ENCODE assay signal across 29 cellular contexts in the genomic region with DNA sequence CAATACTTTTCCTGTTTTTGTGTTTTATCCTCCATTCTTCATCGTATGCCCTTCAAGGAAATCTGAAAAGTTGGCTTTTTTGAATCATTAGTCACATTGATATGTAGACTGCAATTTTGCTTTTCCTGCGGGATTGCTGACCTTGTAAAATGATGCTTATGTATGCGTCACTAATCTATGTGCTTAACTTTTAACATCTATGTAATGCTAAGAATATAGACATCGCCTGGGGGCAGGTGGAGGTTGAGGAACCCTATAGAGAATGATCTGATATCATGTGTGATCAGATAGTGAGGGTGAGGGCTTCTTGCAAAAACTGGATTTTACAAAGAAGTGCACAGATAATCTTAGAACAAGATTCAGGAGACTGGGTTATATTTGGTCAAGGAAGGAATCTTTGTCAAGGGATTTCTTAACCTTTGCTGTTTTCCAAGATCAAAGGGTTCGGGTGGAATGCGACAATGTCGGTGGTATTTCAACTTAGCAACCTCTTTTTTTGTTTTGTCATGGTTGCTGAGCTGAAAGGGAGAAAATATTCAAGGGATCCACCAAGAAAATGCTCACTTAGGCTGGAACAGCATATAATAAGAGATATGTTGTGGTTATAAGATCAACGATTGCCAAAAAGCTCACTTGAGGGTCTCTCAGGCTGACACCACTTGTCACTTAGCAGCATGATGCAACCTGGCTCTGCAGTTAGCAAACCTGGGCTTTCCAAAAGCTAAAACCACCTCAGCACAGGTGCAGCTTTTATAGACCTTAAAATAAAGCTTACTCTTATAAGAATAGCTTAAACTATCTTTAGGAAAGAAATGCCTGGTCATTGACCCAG.
A peak's percentile ranks its signal among the peaks of the same experiment; 100 is the strongest.
DNase-seq lines count a peak whose midpoint lies in the region; ATAC-seq and TF ChIP-seq lines count a peak whose summit lies in the region.
"Had no signal": no experiment of that assay in that cellular context is flagged by ENCODE, and none has a peak within 500 bp of the region (broad histone marks: within the 10 kb centered on the region; RNA-seq: fewer than 3 reads in every experiment).

No MANE protein-coding gene starts in this region.

- H3K27me3 Mint-ChIP-seq in mesothelial cell of epicardium (ENCODE audit: low read depth): no peaks in the 10 kb centered on the region
- H3K27me3 Mint-ChIP-seq: activated CD8-positive, alpha-beta T cell treated with anti-CD3 and anti-CD28 coated beads for 36 hours; activated naive CD4-positive, alpha-beta T cell treated with anti-CD3 and anti-CD28 coated beads, Interleukin-2, amount 50 U/mL, for 24 hours; naive thymus-derived CD4-positive, alpha-beta T cell; T-helper 17 cell had no signal

- H2AK5ac ChIP-seq in neuronal stem cell (ENCODE audit: low read depth, low read length): no peak overlapping the region

- H3K9me3 Mint-ChIP-seq in mesothelial cell of epicardium: peaks cover 6% of the 10 kb centered on the region
- H3K9me3 Mint-ChIP-seq: activated CD8-positive, alpha-beta T cell treated with anti-CD3 and anti-CD28 coated beads for 36 hours; activated naive CD4-positive, alpha-beta T cell treated with anti-CD3 and anti-CD28 coated beads, Interleukin-2, amount 50 U/mL, for 24 hours had no signal

- WGBS in neuronal stem cell (ENCODE audit: extremely low coverage in 2 of 2, insufficient read length in 2 of 2, insufficient replicate concordance in 1 of 2), 2 donors: no CpG with 5 or more reads among the region's 8 CpGs

- H3K9me3 ChIP-seq in OCI-LY1 (ENCODE audit: low read length) (no peaks in the 10 kb centered on the region), neuronal stem cell (replicated peaks in 1 of 2; ENCODE audit: control insufficient read depth in 2 of 2, insufficient read depth in 1 of 2, low read depth in 1 of 2, low read length in 2 of 2) (no peaks in the 10 kb centered on the region)
- H3K9me3 ChIP-seq: prostate gland, thyroid gland had no signal

- peak overlapping the region; percentile 5 for H3K27ac Mint-ChIP-seq in mesothelial cell of epicardium
- H3K27ac Mint-ChIP-seq: activated CD8-positive, alpha-beta T cell treated with anti-CD3 and anti-CD28 coated beads for 36 hours; activated naive CD4-positive, alpha-beta T cell treated with anti-CD3 and anti-CD28 coated beads, Interleukin-2, amount 50 U/mL, for 24 hours; naive thymus-derived CD4-positive, alpha-beta T cell; T-helper 17 cell had no signal

- H3F3A ChIP-seq in OCI-LY1 (ENCODE audit: insufficient read depth, low read length): no peaks in the 10 kb centered on the region

- TF ChIP-seq CTCF in OCI-LY1 (IDR thresholded peaks at IDR 0.05; ENCODE audit: low read length) (no peak), mesothelial cell of epicardium (IDR thresholded peaks at IDR 0.05; ENCODE audit: unreplicated experiment) (no peak), GM10248 (IDR thresholded peaks at IDR 0.05; ENCODE audit: control extremely low read depth, extremely low read depth, low read depth, missing control alignments) (no peak)

- H3K4ac ChIP-seq in neuronal stem cell (ENCODE audit: low read length): no peak overlapping the region

- H3K4me3 Mint-ChIP-seq in mesothelial cell of epicardium: no peak overlapping the region
- H3K4me3 Mint-ChIP-seq: activated CD8-positive, alpha-beta T cell treated with anti-CD3 and anti-CD28 coated beads for 36 hours; activated naive CD4-positive, alpha-beta T cell treated with anti-CD3 and anti-CD28 coated beads, Interleukin-2, amount 50 U/mL, for 24 hours; naive thymus-derived CD4-positive, alpha-beta T cell; T-helper 17 cell had no signal

- no peak overlapping the region for H4K91ac ChIP-seq in neuronal stem cell (ENCODE audit: low read depth, low read length, poor library complexity)

- peak overlapping the region; percentile 19; the same call in 1 of the 2 replicates for H3K9ac ChIP-seq in OCI-LY1 (ENCODE audit: low read length)
- H3K9ac ChIP-seq in neuronal stem cell (ENCODE audit: low read depth, low read length, poor library complexity): no peak overlapping the region

- no peaks in the 10 kb centered on the region for H4K20me1 ChIP-seq in OCI-LY1 (ENCODE audit: insufficient read depth, low read length)

- H3K27ac ChIP-seq in OCI-LY1 (ENCODE audit: low read depth, low read length, poor library complexity, severe bottlenecking) (peak overlapping the region; percentile 57), neuronal stem cell (replicated peaks; ENCODE audit: low read length) (no peak overlapping the region)
- H3K27ac ChIP-seq: brain microvascular endothelial cell, prostate gland, thyroid gland had no signal

- no peak overlapping the region for H2BK15ac ChIP-seq in neuronal stem cell (ENCODE audit: low read length)

- H3K4me2 ChIP-seq in OCI-LY1 (ENCODE audit: low read length) (peak overlapping the region; percentile 42; the same call in 1 of the 2 replicates), neuronal stem cell (ENCODE audit: insufficient read depth, low read length, poor library complexity, severe bottlenecking) (no peak overlapping the region)

- H2AFZ ChIP-seq in OCI-LY1 (ENCODE audit: low read length) (no peak overlapping the region), neuronal stem cell (ENCODE audit: low read length) (no peak overlapping the region)

- no peaks in the 10 kb centered on the region for H3K9me2 ChIP-seq in OCI-LY1 (ENCODE audit: low read depth, low read length)

- CTCF ChIA-PET in GM10248 (lab: Yijun Ruan, JAX): interaction anchor here (1.1 kb wide), 1 partner anchor 23 kb away, joined by 3 read pairs; no protein-coding TSS in a partner anchor

- no peaks in the 10 kb centered on the region for H3K79me2 ChIP-seq in OCI-LY1 (ENCODE audit: insufficient read depth, low read length)

- no peak overlapping the region for H3K18ac ChIP-seq in neuronal stem cell (ENCODE audit: low read length)

- no peak overlapping the region for H2BK120ac ChIP-seq in neuronal stem cell (ENCODE audit: low read depth, low read length)

- H2BK5ac ChIP-seq in neuronal stem cell (ENCODE audit: low read length): no peak overlapping the region

- H3K27me3 ChIP-seq in OCI-LY1 (ENCODE audit: insufficient read depth, low read length) (no peaks in the 10 kb centered on the region), neuronal stem cell (ENCODE audit: control insufficient read depth in 3 of 3, insufficient read depth in 3 of 3, low read depth in 1 of 3, low read length in 3 of 3) (no peaks in the 10 kb centered on the region)
- H3K27me3 ChIP-seq: brain microvascular endothelial cell, thyroid gland had no signal

- no peaks in the 10 kb centered on the region for H3K36me3 ChIP-seq in OCI-LY1 (ENCODE audit: insufficient read depth, low read length)
- no peaks in the 10 kb centered on the region for H3K36me3 ChIP-seq in neuronal stem cell (replicated peaks in 1 of 2; ENCODE audit: control insufficient read depth in 2 of 2, insufficient read depth in 2 of 2, low read length in 2 of 2)
- H3K36me3 ChIP-seq: brain microvascular endothelial cell, prostate gland, thyroid gland had no signal

- peaks cover 40% of the 10 kb centered on the region for H3K4me1 ChIP-seq in OCI-LY1 (ENCODE audit: insufficient read depth, low read length, severe bottlenecking)
- no peaks in the 10 kb centered on the region for H3K4me1 ChIP-seq in neuronal stem cell (ENCODE audit: control insufficient read depth in 2 of 2, insufficient read depth in 1 of 2, low read depth in 1 of 2, low read length in 2 of 2)
- H3K4me1 ChIP-seq: prostate gland, thyroid gland had no signal

- no peak overlapping the region for H3K14ac ChIP-seq in neuronal stem cell (ENCODE audit: low read length)

- no peak overlapping the region for H4K8ac ChIP-seq in neuronal stem cell (ENCODE audit: low read depth, low read length)

- POLR2A ChIA-PET in GM10248 (lab: Yijun Ruan, JAX): no interaction called here

- H3K4me1 Mint-ChIP-seq in mesothelial cell of epicardium: peaks cover 17% of the 10 kb centered on the region
- H3K4me1 Mint-ChIP-seq: activated naive CD4-positive, alpha-beta T cell treated with anti-CD3 and anti-CD28 coated beads, Interleukin-2, amount 50 U/mL, for 24 hours; naive thymus-derived CD4-positive, alpha-beta T cell; T-helper 17 cell had no signal

- H3K4me3 ChIP-seq in OCI-LY1 (ENCODE audit: low read depth, low read length, poor library complexity, severe bottlenecking) (no peak overlapping the region), neuronal stem cell (ENCODE audit: low read length in 2 of 2) (no peak overlapping the region)
- H3K4me3 ChIP-seq: prostate gland, thyroid gland had no signal

- no peak overlapping the region for H3K23ac ChIP-seq in neuronal stem cell (ENCODE audit: low read depth, low read length, poor library complexity)

- ATAC-seq in HG02759 (IDR thresholded peaks at IDR 0.05; ENCODE audit: unreplicated experiment): peak; percentile 46
- ATAC-seq: activated CD8-positive, alpha-beta T cell treated with anti-CD3 and anti-CD28 coated beads for 36 hours; naive thymus-derived CD4-positive, alpha-beta T cell; sciatic nerve; SK-N-SH treated with all-trans-retinoic acid at 6 μM for 48 hours; T-helper 17 cell had no signal

- no peaks in the 10 kb centered on the region for H3K36me3 Mint-ChIP-seq in mesothelial cell of epicardium
- H3K36me3 Mint-ChIP-seq: activated naive CD4-positive, alpha-beta T cell treated with anti-CD3 and anti-CD28 coated beads, Interleukin-2, amount 50 U/mL, for 24 hours had no signal

- H3K79me1 ChIP-seq in neuronal stem cell (ENCODE audit: low read depth, low read length): no peaks in the 10 kb centered on the region

- DNase-seq in ELF-1 (ENCODE audit: low read depth, low spot score): peak; percentile 42
- no peak for DNase-seq in mesothelial cell of epicardium (ENCODE audit: low spot score in 2 of 2, unreplicated experiment in 2 of 2)
- DNase-seq in GM10248 (ENCODE audit: extremely low spot score): no peak
- no peak for DNase-seq in iPS-NIHi11 (ENCODE audit: low spot score)
- DNase-seq in neuronal stem cell (ENCODE audit: low spot score): no peak
- DNase-seq: activated CD4-positive, alpha-beta T cell treated with anti-CD3 and anti-CD28 coated beads for 1 hour; activated CD8-positive, alpha-beta memory T cell treated with anti-CD3 and anti-CD28 coated beads, Interleukin-2, amount 50 U/mL, for 48 hours; activated CD8-positive, alpha-beta T cell treated with anti-CD3 and anti-CD28 coated beads for 36 hours; amygdala; brain microvascular endothelial cell; cerebellar nuclear complex; dermis blood vessel endothelial cell; GOT3; kidney glomerular epithelial cell; midbrain; naive thymus-derived CD4-positive, alpha-beta T cell; NCI-H1048; NCI-H2171; nucleus accumbens; stimulated activated CD4-positive, alpha-beta T cell treated with anti-CD3 and anti-CD28 coated beads, Interleukin-12 subunit alpha, Interleukin-12 subunit beta, amount 100 ng/mL, for 4 hours; stimulated activated CD4-positive, alpha-beta T cell treated with anti-CD3 and anti-CD28 coated beads, Interleukin-2, amount 100 ng/mL, for 48 hours; T-helper 17 cell; thyroid gland had no signal

- no peak overlapping the region for H2BK12ac ChIP-seq in neuronal stem cell (ENCODE audit: low read length)
